In genomic region chr7:8063706-8064297, GRCh38 we compare ENCODE assay signal across 18 cellular contexts.
A peak's percentile ranks its signal among the peaks of the same experiment; 100 is the strongest.
DNase-seq lines count a peak whose midpoint lies in the region; ATAC-seq and TF ChIP-seq lines count a peak whose summit lies in the region.
"Had no signal": no experiment of that assay in that cellular context is flagged by ENCODE, and none has a peak within 500 bp of the region (broad histone marks: within the 10 kb centered on the region; RNA-seq: fewer than 3 reads in every experiment).

No MANE protein-coding gene starts in this region.

- TF ChIP-seq CTCF in A673 (conservative IDR thresholded peaks at IDR 0.05; ENCODE audit: low read depth, low read length) = no peak

- H3K4me1 ChIP-seq in A673 (ENCODE audit: insufficient read depth, low read length, poor library complexity, severe bottlenecking) = peaks cover 17% of the 10 kb centered on the region
- H3K4me1 ChIP-seq in GM23248 (ENCODE audit: insufficient read depth) = peaks cover 18% of the 10 kb centered on the region
- H3K4me1 ChIP-seq in CD8-positive, alpha-beta memory T cell (ENCODE audit: insufficient read depth, low read length) = no peaks in the 10 kb centered on the region
- H3K4me1 ChIP-seq: lower lobe of right lung had no signal

- peaks cover 33 to 68% (median 34%) of the 10 kb centered on the region in 3 donors for H3K36me3 Mint-ChIP-seq in CD8-positive, alpha-beta memory T cell

- no peaks in the 10 kb centered on the region for H4K20me1 ChIP-seq in GM23248 (ENCODE audit: insufficient read depth)

- H3K9me3 ChIP-seq in A673 (ENCODE audit: low read depth, low read length, poor library complexity, severe bottlenecking) (no peaks in the 10 kb centered on the region), GM23248 (ENCODE audit: low read depth) (no peaks in the 10 kb centered on the region)
- H3K9me3 ChIP-seq in CD8-positive, alpha-beta memory T cell (ENCODE audit: low read length) = no peaks in the 10 kb centered on the region
- H3K9me3 ChIP-seq: body of pancreas, gastrocnemius medialis, lower lobe of right lung, right atrium auricular region had no signal

- no peak overlapping the region for H2AFZ ChIP-seq in GM23248

- in situ Hi-C loops in GM23248 (cut with MboI) = no loop called here

- BruUV-seq in A673 (replicated peaks; lab: Mats Ljungman, UMichigan) = no TSS peak

- CTCF ChIA-PET in A673 (lab: Charles Lee) = no interaction called here
- CTCF ChIA-PET in CD8-positive, alpha-beta memory T cell (lab: Charles Lee) = interaction anchor here (0.7 to 1.7 kb wide), 2 partner anchors 9 to 145 kb away, joined by 3 to 4 read pairs; no protein-coding TSS in a partner anchor

- DNase-seq in A673 (ENCODE audit: low spot score) (peak; percentile 45), GM23248 (peak; percentile 6), NCI-H748 treated with DMSO at 0.1 percent for 48 hours (lab: John Stamatoyannopoulos, UW) (peak; percentile 86), fibroblast of gingiva (ENCODE audit: low read depth) (peak; percentile 6)
- no peak for DNase-seq in CD8-positive, alpha-beta memory T cell
- DNase-seq: activated gamma-delta T cell; body of pancreas; gastrocnemius medialis; lower lobe of right lung; NCI-H1092; NCI-H526 treated with DMSO at 0.1 percent for 48 hours; stimulated activated CD4-positive, alpha-beta T cell treated with anti-CD3 and anti-CD28 coated beads, Interleukin-4, amount 100 ng/mL, for 1 hour had no signal

- peak overlapping the region in 1 of 7 donors; percentile 31 for H3K4me3 Mint-ChIP-seq in CD8-positive, alpha-beta memory T cell
- H3K4me3 Mint-ChIP-seq: neural crest cell, WTC11 had no signal

- intact Hi-C loops in A673 (cut with micrococcal nuclease; ENCODE audit: unreplicated experiment) = no loop called here

- no peaks in the 10 kb centered on the region for H3K9me2 ChIP-seq in GM23248 (ENCODE audit: insufficient read depth)

- H3K4me3 ChIP-seq in A673 (ENCODE audit: low read depth, low read length, poor library complexity, severe bottlenecking) = no peak overlapping the region
- no peak overlapping the region for H3K4me3 ChIP-seq in GM23248
- no peak overlapping the region for H3K4me3 ChIP-seq in CD8-positive, alpha-beta memory T cell (ENCODE audit: low read length)
- H3K4me3 ChIP-seq: body of pancreas, gastrocnemius medialis, lower lobe of right lung, right atrium auricular region had no signal

- H3K27ac Mint-ChIP-seq in CD8-positive, alpha-beta memory T cell = peak overlapping the region in 3 of 8 donors; percentile 72 to 73 (median 73)
- H3K27ac Mint-ChIP-seq: WTC11 had no signal

- H3K27me3 ChIP-seq in A673 (replicated peaks; ENCODE audit: insufficient read depth, low read depth, low read length, poor library complexity) = no peaks in the 10 kb centered on the region
- H3K27me3 ChIP-seq in GM23248 (replicated peaks; ENCODE audit: insufficient read depth) = no peaks in the 10 kb centered on the region
- no peaks in the 10 kb centered on the region for H3K27me3 ChIP-seq in CD8-positive, alpha-beta memory T cell (ENCODE audit: insufficient read depth, low read length, poor library complexity, severe bottlenecking)
- H3K27me3 ChIP-seq: body of pancreas, gastrocnemius medialis, right atrium auricular region had no signal

- H3F3A ChIP-seq in GM23248 (ENCODE audit: insufficient read depth) = peaks cover 4% of the 10 kb centered on the region; the same call in 1 of the 2 replicates

- H3K4me2 ChIP-seq in GM23248 (ENCODE audit: unreplicated experiment) = no peak overlapping the region

- H3K9me3 Mint-ChIP-seq in CD8-positive, alpha-beta memory T cell = peaks cover 0 to 6% (median 3%) of the 10 kb centered on the region in 5 donors

- no peak overlapping the region for H3K9ac ChIP-seq in GM23248

- no peaks in the 10 kb centered on the region for H3K27me3 Mint-ChIP-seq in CD8-positive, alpha-beta memory T cell

- H3K36me3 ChIP-seq in A673 (ENCODE audit: insufficient read depth, low read length, poor library complexity, severe bottlenecking) (no peaks in the 10 kb centered on the region), GM23248 (ENCODE audit: low read depth) (0 out of 2 replicates have a peak, but pooled peaks cover 3% of the 10 kb centered on the region)
- no peaks in the 10 kb centered on the region for H3K36me3 ChIP-seq in CD8-positive, alpha-beta memory T cell (ENCODE audit: insufficient read depth, low read length)
- H3K36me3 ChIP-seq: gastrocnemius medialis, lower lobe of right lung, right atrium auricular region had no signal

- POLR2A ChIA-PET in A673 (lab: Charles Lee; ENCODE audit: low non-redundant PET) = interaction anchor here (0.6 kb wide), 1 partner anchor 20 kb away, joined by 8 read pairs; no protein-coding TSS in a partner anchor
- POLR2A ChIA-PET in CD8-positive, alpha-beta memory T cell (lab: Charles Lee) = no interaction called here

- no peaks in the 10 kb centered on the region for H3K79me2 ChIP-seq in GM23248 (ENCODE audit: insufficient read depth)

- H3K27ac ChIP-seq in A673 (ENCODE audit: low read depth, low read length, poor library complexity, severe bottlenecking) (no peak overlapping the region), GM23248 (no peak overlapping the region)
- H3K27ac ChIP-seq in CD8-positive, alpha-beta memory T cell (ENCODE audit: low read depth, low read length) = no peak overlapping the region
- H3K27ac ChIP-seq: body of pancreas, gastrocnemius medialis, lower lobe of right lung, right atrium auricular region had no signal

- H3K4me1 Mint-ChIP-seq in CD8-positive, alpha-beta memory T cell = peaks cover 54 to 56% (median 56%) of the 10 kb centered on the region in 3 donors
- H3K4me1 Mint-ChIP-seq: neural crest cell had no signal

- ATAC-seq in GM18873 (IDR thresholded peaks at IDR 0.05; ENCODE audit: low FRiP score, unreplicated experiment) = no peak
- ATAC-seq in HG02981 (IDR thresholded peaks at IDR 0.05; ENCODE audit: unreplicated experiment) = no peak
- ATAC-seq in HG03439 (IDR thresholded peaks at IDR 0.05; ENCODE audit: unreplicated experiment) = no peak
- ATAC-seq: body of pancreas, gastrocnemius medialis, lower lobe of right lung, WTC11 had no signal

Comparison
In these comparisons a context has a peak if more than half of its experiments do, and no peak if none do; other contexts are left out.
1. DNase-seq: peak in A673 (single experiment), GM23248 (single experiment), NCI-H748 treated with DMSO at 0.1 percent for 48 hours (single experiment) and fibroblast of gingiva (single experiment); none in CD8-positive, alpha-beta memory T cell (0 of 5).